ENCODE assay signal across 9 cellular contexts in genomic region chr16:2428787-2429036, GRCh38. TPM values are rescaled to one million over a fixed set of nuclear protein-coding genes. Genes with fewer than 3 reads are reported as not detected.
DNase-seq lines count a peak whose midpoint lies in the region; ATAC-seq and TF ChIP-seq lines count a peak whose summit lies in the region.
"Had no signal": no experiment of that assay in that cellular context is flagged by ENCODE, and none has a peak within 500 bp of the region (broad histone marks: within the 10 kb centered on the region; RNA-seq: fewer than 3 reads in every experiment).

No MANE protein-coding gene starts in this region.

- TF ChIP-seq EP300 in SK-N-SH (IDR thresholded peaks at IDR 0.05; ENCODE audit: borderline replicate concordance in 1 of 2, low read depth in 1 of 2, low read length in 1 of 2): no peak

- H3K4me3 ChIP-seq in SK-N-SH (ENCODE audit: low read depth in 2 of 2, low read length in 1 of 2) (peak overlapping the region; percentile 84 to 89), skeletal muscle cell (ENCODE audit: low read depth, low read length) (peak overlapping the region; percentile 74)

- H3K9me2 ChIP-seq in SK-N-SH: no peaks in the 10 kb centered on the region

- peak overlapping the region; percentile 77 for H3K9ac ChIP-seq in SK-N-SH

- peaks cover 9% of the 10 kb centered on the region for H3K27me3 Mint-ChIP-seq in glutamatergic neuron (ENCODE audit: unreplicated experiment)

- H3K27ac ChIP-seq in SK-N-SH (ENCODE audit: low read depth in 2 of 2, low read length in 1 of 2): peak overlapping the region in 1 of 2 experiments; percentile 86; a peak in 2 of 4 replicates

- peak; percentile 19 for ATAC-seq in GM19043 (IDR thresholded peaks at IDR 0.05; ENCODE audit: low read depth, unreplicated experiment)
- no peak for ATAC-seq in GM21360 (IDR thresholded peaks at IDR 0.05; ENCODE audit: unreplicated experiment)
- ATAC-seq in HG03139 (IDR thresholded peaks at IDR 0.05; ENCODE audit: unreplicated experiment): no peak

- H3K4me3 Mint-ChIP-seq in glutamatergic neuron (ENCODE audit: unreplicated experiment): peak overlapping the region; percentile 88

- H3K4me2 ChIP-seq in SK-N-SH: peak overlapping the region; percentile 80

- peaks cover 10 to 31% of the 10 kb centered on the region in 2 experiments for H3K4me1 ChIP-seq in SK-N-SH (ENCODE audit: control insufficient read depth in 1 of 2, insufficient read depth in 2 of 2, low read depth in 1 of 2, low read length in 1 of 2)

- TF ChIP-seq CTCF in SK-N-SH (IDR thresholded peaks at IDR 0.05): no peak
- TF ChIP-seq CTCF in glutamatergic neuron (IDR thresholded peaks at IDR 0.05; ENCODE audit: partially characterized antibody, unreplicated experiment): no peak

- no peaks in the 10 kb centered on the region for H3F3A ChIP-seq in SK-N-SH (replicated peaks; ENCODE audit: insufficient read depth)

- TF ChIP-seq RAD21 in SK-N-SH (IDR thresholded peaks at IDR 0.05; ENCODE audit: low read length): 0 out of 2 replicates have a peak, but pooled peaks have one; percentile 5

- peaks cover 12% of the 10 kb centered on the region; the same call in 1 of the 2 replicates for H4K20me1 ChIP-seq in SK-N-SH (ENCODE audit: insufficient read depth)

- no peaks in the 10 kb centered on the region for H3K9me3 ChIP-seq in SK-N-SH

- CTCF ChIA-PET in SK-N-SH (lab: Yijun Ruan, JAX): interaction anchor here (0.8 to 3.2 kb wide), 12 partner anchors 12 to 160 kb away, joined by 3 to 45 read pairs (median 5); partner anchors contain the start of genes ABCA3 and ATP6V0C

- H2AFZ ChIP-seq in SK-N-SH (ENCODE audit: low read depth): peak overlapping the region; percentile 96; the same call in 1 of the 2 replicates

- no CpG with 5 or more reads among the region's 24 CpGs for WGBS in SK-N-SH (ENCODE audit: low lambda C conversion rate)

- peak overlapping the region; percentile 95 for H3K27ac Mint-ChIP-seq in glutamatergic neuron (ENCODE audit: unreplicated experiment)

- H3K79me2 ChIP-seq in SK-N-SH (ENCODE audit: insufficient read depth): peaks cover 44% of the 10 kb centered on the region

- peaks cover 7 to 11% of the 10 kb centered on the region in 2 experiments for H3K36me3 ChIP-seq in SK-N-SH (replicated peaks in 1 of 2; ENCODE audit: control insufficient read depth in 1 of 2, insufficient read depth in 2 of 2, low read length in 1 of 2)

- peaks cover 13% of the 10 kb centered on the region for H3K4me1 Mint-ChIP-seq in glutamatergic neuron (ENCODE audit: low read depth, unreplicated experiment)

- H3K27me3 ChIP-seq in SK-N-SH (ENCODE audit: insufficient read depth): no peaks in the 10 kb centered on the region

- H3K9me3 Mint-ChIP-seq in glutamatergic neuron (ENCODE audit: unreplicated experiment): peaks cover 12% of the 10 kb centered on the region

- POLR2A ChIA-PET in SK-N-SH (lab: Yijun Ruan, JAX): interaction anchor here (1.4 to 2.1 kb wide), 2 partner anchors 54 to 88 kb away, joined by 3 to 7 read pairs; partner anchors contain the start of gene ABCA3

- DNase-seq in SK-N-SH (no peak), glutamatergic neuron (no peak), skeletal muscle cell (ENCODE audit: low read depth) (no peak), SKM-1 treated with dmso at 0.1 percent for 144 hours (lab: John Stamatoyannopoulos, UW; ENCODE audit: unreplicated experiment) (no peak)
- DNase-seq in stimulated activated CD4-positive, alpha-beta T cell treated with anti-CD3 and anti-CD28 coated beads, Interleukin-2, amount 100 ng/mL, for 24 hours: no peak

- no peaks in the 10 kb centered on the region for H3K36me3 Mint-ChIP-seq in glutamatergic neuron (ENCODE audit: unreplicated experiment)

TF ChIP-seq in SK-N-SH, 30 proteins besides CTCF, POLR2A, EP300 and RAD21:
- TF ChIP-seq JUND (IDR thresholded peaks at IDR 0.05): no peak
- TF ChIP-seq CHD2 (IDR thresholded peaks at IDR 0.05; ENCODE audit: low read length, partially characterized antibody): no peak
- no peak for TF ChIP-seq POLR2AphosphoS5 (IDR thresholded peaks at IDR 0.05; ENCODE audit: low read depth, low read length)

RNA-seq across cellular contexts. Expression of gene CCNF, which starts 0.5 kb away (rescaled TPM):
- 3.8 and 4.6 TPM in 2 replicates for polyA plus RNA-seq in SK-N-SH (2012; rRNA removed)
- 2.5 and 3.5 TPM in 2 replicates for polyA plus RNA-seq in SK-N-SH (2012; cell fraction: cytosol; rRNA removed)
- polyA plus RNA-seq in SK-N-SH (2012; cell fraction: nucleus; rRNA removed): 10.2 and 14.5 TPM in 2 replicates
- total RNA-seq in glutamatergic neuron (ENCODE audit: unreplicated experiment): 26.4 TPM

RNA-seq across cellular contexts. Expression of gene TEDC2, which starts 31.2 kb away (rescaled TPM):
- polyA plus RNA-seq in SK-N-SH (2012; rRNA removed): 15.6 and 16.5 TPM in 2 replicates
- polyA plus RNA-seq in SK-N-SH (2012; cell fraction: cytosol; rRNA removed): 4.8 and 8.5 TPM in 2 replicates
- 58.5 and 87.2 TPM in 2 replicates for polyA plus RNA-seq in SK-N-SH (2012; cell fraction: nucleus; rRNA removed)
- total RNA-seq in glutamatergic neuron (ENCODE audit: unreplicated experiment): 21.1 TPM

RNA-seq across cellular contexts. Expression of gene NTN3, which starts 42.4 kb away (rescaled TPM):
- 0.26 and 0.28 TPM in 2 replicates for polyA plus RNA-seq in SK-N-SH (2012; rRNA removed)
- 0.10 and 0.29 TPM in 2 replicates for polyA plus RNA-seq in SK-N-SH (2012; cell fraction: cytosol; rRNA removed)
- polyA plus RNA-seq in SK-N-SH (2012; cell fraction: nucleus; rRNA removed): 0.56 and 1.4 TPM in 2 replicates
- total RNA-seq in glutamatergic neuron (ENCODE audit: unreplicated experiment): 5.4 TPM
- total RNA-seq: subcutaneous adipose tissue had no signal

RNA-seq across cellular contexts. Expression of gene TBC1D24, which starts 46.2 kb away (rescaled TPM):
- polyA plus RNA-seq in SK-N-SH (2012; rRNA removed): 5.6 and 6.7 TPM in 2 replicates
- 2.7 and 3.9 TPM in 2 replicates for polyA plus RNA-seq in SK-N-SH (2012; cell fraction: cytosol; rRNA removed)
- 18.3 and 20.6 TPM in 2 replicates for polyA plus RNA-seq in SK-N-SH (2012; cell fraction: nucleus; rRNA removed)
- total RNA-seq in glutamatergic neuron (ENCODE audit: unreplicated experiment): 58.4 TPM
